In the genomic region with DNA sequence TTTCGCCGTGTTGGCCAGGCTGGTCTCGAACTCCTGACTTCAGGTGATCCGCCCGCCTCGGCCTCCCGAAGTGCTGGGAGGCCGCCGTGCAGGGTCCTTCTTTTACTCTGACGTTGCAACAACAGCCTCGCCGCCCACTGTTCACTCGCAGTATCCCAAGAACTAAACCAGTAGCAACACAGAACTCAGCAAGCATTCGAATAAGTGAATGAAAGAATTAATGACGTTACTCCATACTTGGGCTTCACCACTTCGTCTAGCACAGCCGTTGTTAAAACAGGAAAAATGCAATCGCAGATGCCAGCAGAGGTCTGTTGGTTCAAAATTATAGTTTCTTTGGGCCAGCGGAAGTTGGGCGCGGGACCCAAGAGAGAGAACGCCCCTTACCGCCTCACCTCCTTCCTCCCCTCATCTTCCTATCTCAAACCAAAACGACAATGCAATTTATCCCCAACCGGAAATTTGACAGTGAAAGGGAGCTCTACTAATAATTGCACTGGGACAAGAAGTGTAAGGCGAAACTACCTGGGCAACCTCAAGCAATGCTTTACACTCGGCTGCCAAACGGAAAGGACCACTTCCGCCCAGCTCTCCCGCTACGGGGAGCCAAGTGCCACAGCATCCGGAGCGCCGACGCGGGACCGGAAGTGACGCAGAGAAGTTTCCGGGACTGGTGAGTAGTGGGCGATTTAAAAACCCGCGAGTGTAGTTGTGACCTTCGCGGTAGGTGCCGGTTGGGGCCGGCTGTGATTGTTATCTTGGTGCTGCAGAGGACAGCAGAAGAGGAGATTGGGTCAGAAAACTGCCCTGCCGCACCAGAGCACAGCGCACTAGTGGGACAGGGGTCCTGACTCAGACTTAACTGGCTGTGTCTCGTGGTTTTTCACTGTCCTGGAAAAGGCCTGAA, we compare ENCODE assay signal across 8 cellular contexts. TPM values are rescaled to one million over a fixed set of nuclear protein-coding genes. Genes with fewer than 3 reads are reported as not detected.
DNase-seq lines count a peak whose midpoint lies in the region; ATAC-seq and TF ChIP-seq lines count a peak whose summit lies in the region.

TSS of gene NIF3L1 (plus strand) at position 653 of the 907 bp plus-strand sequence. CDS start 2,573 bp downstream, outside the sequence.
TSS of gene PPIL3 (minus strand) at position 359 of the 907 bp plus-strand sequence. CDS start 1,462 bp downstream, outside the sequence.

- H3K36me3 Mint-ChIP-seq in activated T-cell treated with anti-CD3 and anti-CD28 coated beads, Interleukin-2, amount 50 U/mL, for 24 hours (ENCODE audit: low read depth), result peaks cover 72% of the 10 kb centered on the region

- peak; percentile 91 for ATAC-seq in GM21717 (IDR thresholded peaks at IDR 0.05; ENCODE audit: unreplicated experiment)

- H3K27me3 ChIP-seq in mucosa of stomach (ENCODE audit: control insufficient read depth, insufficient read depth, low read length), result no peaks in the 10 kb centered on the region

- in situ Hi-C loops in KBM-7 (cut with MboI; ENCODE audit: low pct_unique_long_range_greater_than_20kb, low sequenced_read_pairs), result no loop called here

- peak within 1 kb of the TSS; percentile 85 for H3K9ac ChIP-seq in mucosa of stomach (ENCODE audit: low read length)

- no peaks in the 10 kb centered on the region for H3K9me3 Mint-ChIP-seq in activated T-cell treated with anti-CD3 and anti-CD28 coated beads, Interleukin-2, amount 50 U/mL, for 24 hours

- H3K27ac Mint-ChIP-seq in activated T-cell treated with anti-CD3 and anti-CD28 coated beads, Interleukin-2, amount 50 U/mL, for 24 hours, result peak within 1 kb of the TSS; percentile 99

- DNase-seq in DMS153 (lab: John Stamatoyannopoulos, UW), result peak; percentile 97
- DNase-seq in KBM-7, result peak; percentile 99
- DNase-seq in activated T-cell treated with anti-CD3 and anti-CD28 coated beads, Interleukin-2, amount 50 U/mL, for 24 hours, result peak; percentile 97
- DNase-seq in erythroblast (lab: John Stamatoyannopoulos, UW), result peak; percentile 98 to 99
- DNase-seq in stimulated activated CD8-positive, alpha-beta memory T cell treated with anti-CD3 and anti-CD28 coated beads, Interleukin-7, amount 100 ng/mL, for 1 hour (ENCODE audit: low read depth in 2 of 2), result peak; percentile 90 to 92

- H3K4me1 ChIP-seq in mucosa of stomach (ENCODE audit: control insufficient read depth, insufficient read depth, low read length), result peaks cover 10% of the 10 kb centered on the region

- TF ChIP-seq POLR2A in erythroblast (IDR thresholded peaks at IDR 0.05; ENCODE audit: low read length), result peak; percentile 89

- peaks cover 57% of the 10 kb centered on the region for H3K4me1 Mint-ChIP-seq in activated T-cell treated with anti-CD3 and anti-CD28 coated beads, Interleukin-2, amount 50 U/mL, for 24 hours (ENCODE audit: low read depth)

- H3K27me3 Mint-ChIP-seq in activated T-cell treated with anti-CD3 and anti-CD28 coated beads, Interleukin-2, amount 50 U/mL, for 24 hours, result no peaks in the 10 kb centered on the region

- no peaks in the 10 kb centered on the region for H3K36me3 ChIP-seq in mucosa of stomach (ENCODE audit: control insufficient read depth, insufficient read depth, low read length)

- H3K4me3 ChIP-seq in mucosa of stomach (ENCODE audit: low read length), result peak within 1 kb of the TSS; percentile 78

- H3K4me3 Mint-ChIP-seq in activated T-cell treated with anti-CD3 and anti-CD28 coated beads, Interleukin-2, amount 50 U/mL, for 24 hours, result peak within 1 kb of the TSS; percentile 98

- H3K9me3 ChIP-seq in mucosa of stomach (ENCODE audit: control insufficient read depth, low read length), result no peaks in the 10 kb centered on the region

TF ChIP-seq in PFSK-1, 5 proteins besides CTCF, POLR2A, EP300 and RAD21:
- TF ChIP-seq TAF1 (IDR thresholded peaks at IDR 0.05; ENCODE audit: borderline replicate concordance, insufficient read depth, low read length), result peak; percentile 57; the same call in 1 of the 2 replicates
- TF ChIP-seq, protein P1, sequence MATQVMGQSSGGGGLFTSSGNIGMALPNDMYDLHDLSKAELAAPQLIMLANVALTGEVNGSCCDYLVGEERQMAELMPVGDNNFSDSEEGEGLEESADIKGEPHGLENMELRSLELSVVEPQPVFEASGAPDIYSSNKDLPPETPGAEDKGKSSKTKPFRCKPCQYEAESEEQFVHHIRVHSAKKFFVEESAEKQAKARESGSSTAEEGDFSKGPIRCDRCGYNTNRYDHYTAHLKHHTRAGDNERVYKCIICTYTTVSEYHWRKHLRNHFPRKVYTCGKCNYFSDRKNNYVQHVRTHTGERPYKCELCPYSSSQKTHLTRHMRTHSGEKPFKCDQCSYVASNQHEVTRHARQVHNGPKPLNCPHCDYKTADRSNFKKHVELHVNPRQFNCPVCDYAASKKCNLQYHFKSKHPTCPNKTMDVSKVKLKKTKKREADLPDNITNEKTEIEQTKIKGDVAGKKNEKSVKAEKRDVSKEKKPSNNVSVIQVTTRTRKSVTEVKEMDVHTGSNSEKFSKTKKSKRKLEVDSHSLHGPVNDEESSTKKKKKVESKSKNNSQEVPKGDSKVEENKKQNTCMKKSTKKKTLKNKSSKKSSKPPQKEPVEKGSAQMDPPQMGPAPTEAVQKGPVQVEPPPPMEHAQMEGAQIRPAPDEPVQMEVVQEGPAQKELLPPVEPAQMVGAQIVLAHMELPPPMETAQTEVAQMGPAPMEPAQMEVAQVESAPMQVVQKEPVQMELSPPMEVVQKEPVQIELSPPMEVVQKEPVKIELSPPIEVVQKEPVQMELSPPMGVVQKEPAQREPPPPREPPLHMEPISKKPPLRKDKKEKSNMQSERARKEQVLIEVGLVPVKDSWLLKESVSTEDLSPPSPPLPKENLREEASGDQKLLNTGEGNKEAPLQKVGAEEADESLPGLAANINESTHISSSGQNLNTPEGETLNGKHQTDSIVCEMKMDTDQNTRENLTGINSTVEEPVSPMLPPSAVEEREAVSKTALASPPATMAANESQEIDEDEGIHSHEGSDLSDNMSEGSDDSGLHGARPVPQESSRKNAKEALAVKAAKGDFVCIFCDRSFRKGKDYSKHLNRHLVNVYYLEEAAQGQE (IDR thresholded peaks at IDR 0.05; ENCODE audit: insufficient read depth in 1 of 2, low read depth in 2 of 2, low read length in 2 of 2), result no peak; a peak in 1 of 4 replicates
- TF ChIP-seq FOXP2 (optimal IDR thresholded peaks at IDR 0.05; ENCODE audit: borderline replicate concordance, extremely low read depth, extremely low read length, insufficient read depth), result no peak
- TF ChIP-seq SIN3A (IDR thresholded peaks at IDR 0.05; ENCODE audit: borderline replicate concordance, insufficient read depth, low read length), result no peak
- TF ChIP-seq POLR2AphosphoS5 (IDR thresholded peaks at IDR 0.05; ENCODE audit: low read depth, low read length), result peak; percentile 61; the same call in 1 of the 2 replicates

RNA-seq across cellular contexts. Expression of gene NIF3L1, which starts in this region (rescaled TPM):
- 11.9 TPM for polyA plus RNA-seq in PFSK-1 (2012; ENCODE audit: insufficient read length, low read depth)

RNA-seq across cellular contexts. Expression of gene PPIL3, which starts in this region (rescaled TPM):
- polyA plus RNA-seq in PFSK-1 (2012; ENCODE audit: insufficient read length, low read depth), result 10.4 TPM

Comparison
In these comparisons a context has a peak if more than half of its experiments do, and no peak if none do; other contexts are left out.
1. Peak in every context shown above with its lines: DNase-seq, ATAC-seq and H3K4me3 ChIP-seq.